ENCODE assay signal across 14 cellular contexts in genomic region chr5:124410539-124410938, GRCh38.
DNase-seq lines count a peak whose midpoint lies in the region; ATAC-seq lines count a peak whose summit lies in the region.
"Had no signal": no experiment of that assay in that cellular context is flagged by ENCODE, and none has a peak within 500 bp of the region (broad histone marks: within the 10 kb centered on the region; RNA-seq: fewer than 3 reads in every experiment).

No MANE protein-coding gene starts in this region.

- no peak overlapping the region for H3K4me3 Mint-ChIP-seq in activated T-helper 1 cell treated with anti-CD3 and anti-CD28 coated beads, Interleukin-12 subunit alpha, Interleukin-12 subunit beta, Interleukin-2, Interleukin-4 antibody, amounts not matched to agents 30 ng/mL and 10 ng/mL and 1 ng/mL, durations not matched to agents 14 hours and 24 hours and 36 hours

- H3K27me3 Mint-ChIP-seq in activated T-helper 1 cell treated with anti-CD3 and anti-CD28 coated beads, Interleukin-12 subunit alpha, Interleukin-12 subunit beta, Interleukin-2, Interleukin-4 antibody, amounts not matched to agents 30 ng/mL and 10 ng/mL and 1 ng/mL, durations not matched to agents 14 hours and 24 hours and 36 hours (ENCODE audit: insufficient read depth), result no peaks in the 10 kb centered on the region

- no peaks in the 10 kb centered on the region for H3K4me1 Mint-ChIP-seq in activated T-helper 1 cell treated with anti-CD3 and anti-CD28 coated beads, Interleukin-12 subunit alpha, Interleukin-12 subunit beta, Interleukin-2, Interleukin-4 antibody, amounts not matched to agents 30 ng/mL and 10 ng/mL and 1 ng/mL, durations not matched to agents 14 hours and 24 hours and 36 hours (ENCODE audit: low read depth)

- ATAC-seq in GM18498 (IDR thresholded peaks at IDR 0.05; ENCODE audit: unreplicated experiment) (peak; percentile 97), GM19463 (IDR thresholded peaks at IDR 0.05; ENCODE audit: unreplicated experiment) (peak; percentile 85), HG02938 (IDR thresholded peaks at IDR 0.05; ENCODE audit: unreplicated experiment) (peak; percentile 93), HG03575 (IDR thresholded peaks at IDR 0.05; ENCODE audit: extremely low read depth, insufficient number of reproducible peaks, low FRiP score, unreplicated experiment) (peak; percentile 87), sciatic nerve (no peak)

- intact Hi-C loops in sciatic nerve (cut with DNase I), result no loop called here
- intact Hi-C loops in activated T-helper 1 cell treated with anti-CD3 and anti-CD28 coated beads, Interleukin-12 subunit alpha, Interleukin-12 subunit beta, Interleukin-2, Interleukin-4 antibody, amounts not matched to agents 30 ng/mL and 10 ng/mL and 1 ng/mL, durations not matched to agents 14 hours and 24 hours and 36 hours (cut with micrococcal nuclease), result no loop called here

- no peaks in the 10 kb centered on the region for H3K36me3 Mint-ChIP-seq in activated T-helper 1 cell treated with anti-CD3 and anti-CD28 coated beads, Interleukin-12 subunit alpha, Interleukin-12 subunit beta, Interleukin-2, Interleukin-4 antibody, amounts not matched to agents 30 ng/mL and 10 ng/mL and 1 ng/mL, durations not matched to agents 14 hours and 24 hours and 36 hours (ENCODE audit: low read depth)

- no peaks in the 10 kb centered on the region for H3K9me3 Mint-ChIP-seq in activated T-helper 1 cell treated with anti-CD3 and anti-CD28 coated beads, Interleukin-12 subunit alpha, Interleukin-12 subunit beta, Interleukin-2, Interleukin-4 antibody, amounts not matched to agents 30 ng/mL and 10 ng/mL and 1 ng/mL, durations not matched to agents 14 hours and 24 hours and 36 hours

- H3K27ac Mint-ChIP-seq in activated T-helper 1 cell treated with anti-CD3 and anti-CD28 coated beads, Interleukin-12 subunit alpha, Interleukin-12 subunit beta, Interleukin-2, Interleukin-4 antibody, amounts not matched to agents 30 ng/mL and 10 ng/mL and 1 ng/mL, durations not matched to agents 14 hours and 24 hours and 36 hours, result no peak overlapping the region

- DNase-seq in superior temporal gyrus (ENCODE audit: extremely low spot score) (no peak), sciatic nerve (ENCODE audit: low spot score) (no peak), midbrain (lab: John Stamatoyannopoulos, UW) (no peak)
- no peak for DNase-seq in activated T-helper 1 cell treated with anti-CD3 and anti-CD28 coated beads, Interleukin-12 subunit alpha, Interleukin-12 subunit beta, Interleukin-2, Interleukin-4 antibody, amounts not matched to agents 30 ng/mL and 10 ng/mL and 1 ng/mL, durations not matched to agents 14 hours and 24 hours and 36 hours (ENCODE audit: low spot score)
- DNase-seq: activated gamma-delta T cell, cortex of kidney, foreskin melanocyte, GDM1, NCI-H1092 treated with DMSO at 0.1 percent for 48 hours, stomach had no signal
